ENCODE assay signal across 8 cellular contexts in the genomic region with DNA sequence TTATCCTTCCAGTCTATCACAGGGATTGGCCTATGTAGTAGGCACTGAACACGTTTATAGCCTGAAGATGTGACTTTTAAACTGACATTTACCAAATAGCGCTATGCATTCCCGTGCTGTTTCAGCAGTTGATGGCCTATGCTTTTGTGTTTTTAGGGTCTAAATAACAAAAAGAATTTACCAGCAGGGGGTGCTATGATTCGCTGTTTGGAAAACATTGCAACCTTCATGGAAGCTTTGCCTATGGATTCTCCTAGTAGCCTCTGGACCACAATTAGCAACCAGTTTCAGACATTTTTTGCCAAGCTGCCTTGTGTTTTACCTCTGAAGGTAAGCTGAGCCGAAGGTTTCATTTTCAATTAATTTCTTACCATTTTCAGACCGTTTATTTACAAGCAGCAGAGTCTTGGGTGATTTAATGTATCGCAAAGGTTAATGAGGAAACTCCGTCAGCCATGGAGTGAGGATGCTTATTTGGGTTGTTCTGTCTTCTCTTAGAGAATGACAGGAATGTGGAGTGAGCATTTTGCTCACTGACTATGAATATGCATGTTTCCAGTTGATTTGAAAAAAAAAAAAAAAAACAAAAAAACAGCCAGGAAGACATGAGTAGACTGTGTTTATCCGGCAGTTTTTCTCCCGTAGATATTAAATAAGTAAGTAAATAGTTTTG.
DNase-seq lines count a peak whose midpoint lies in the region; ATAC-seq, FAIRE-seq and TF ChIP-seq lines count a peak whose summit lies in the region.

No MANE protein-coding gene starts in this region.

- H3K4me3 Mint-ChIP-seq in neural crest cell (no peak overlapping the region), T-helper 17 cell (no peak overlapping the region)

- no peaks in the 10 kb centered on the region for H3K27me3 Mint-ChIP-seq in neural crest cell (ENCODE audit: low read depth)
- peaks cover 50% of the 10 kb centered on the region for H3K27me3 Mint-ChIP-seq in T-helper 17 cell

- no peak for FAIRE-seq in HTR-8/SVneo (lab: Jason Lieb, UNC)

- DNase-seq in Daoy (ENCODE audit: low read depth) (peak; percentile 52), HTR-8/SVneo (ENCODE audit: insufficient read length, low spot score) (peak; percentile 56), OCI-M1 (lab: John Stamatoyannopoulos, UW) (peak; percentile 67), epithelial cell of proximal tubule (ENCODE audit: low read depth) (peak; percentile 15), neural crest cell (ENCODE audit: low read depth, low spot score) (peak; percentile 44), T-helper 17 cell (no peak), activated T-cell treated with anti-CD3 and anti-CD28 coated beads for 4 hours (no peak)

- H3K27ac Mint-ChIP-seq in neural crest cell (ENCODE audit: unreplicated experiment) (no peak overlapping the region), T-helper 17 cell (no peak overlapping the region)

- H3K4me1 Mint-ChIP-seq in neural crest cell (peaks cover 6% of the 10 kb centered on the region), T-helper 17 cell (no peaks in the 10 kb centered on the region)

- H3K9me3 ChIP-seq in T-helper 17 cell (ENCODE audit: control insufficient read depth, low read length, poor library complexity, severe bottlenecking), result no peaks in the 10 kb centered on the region

- H3K9me3 Mint-ChIP-seq in neural crest cell, result no peaks in the 10 kb centered on the region

- no peaks in the 10 kb centered on the region for H3K36me3 Mint-ChIP-seq in neural crest cell (ENCODE audit: low read depth)
- H3K36me3 Mint-ChIP-seq in T-helper 17 cell (ENCODE audit: low read depth), result peaks cover 4% of the 10 kb centered on the region

- H3K4me3 ChIP-seq in epithelial cell of proximal tubule (ENCODE audit: low read depth, low read length), result no peak overlapping the region

- no peak for ATAC-seq in GM21515 (IDR thresholded peaks at IDR 0.05; ENCODE audit: unreplicated experiment)
- no peak for ATAC-seq in T-helper 17 cell

- TF ChIP-seq CTCF in epithelial cell of proximal tubule (conservative IDR thresholded peaks at IDR 0.05; ENCODE audit: low read depth, low read length) (peak; percentile 76), neural crest cell (conservative IDR thresholded peaks at IDR 0.05) (peak; percentile 80)

Comparison
In these comparisons a context has a peak if more than half of its experiments do, and no peak if none do; other contexts are left out.
1. DNase-seq: peak in Daoy (single experiment), HTR-8/SVneo (single experiment), OCI-M1 (single experiment), epithelial cell of proximal tubule (single experiment) and neural crest cell (single experiment); none in T-helper 17 cell (0 of 3) and activated T-cell treated with anti-CD3 and anti-CD28 coated beads for 4 hours (single experiment).